In the genomic region with DNA sequence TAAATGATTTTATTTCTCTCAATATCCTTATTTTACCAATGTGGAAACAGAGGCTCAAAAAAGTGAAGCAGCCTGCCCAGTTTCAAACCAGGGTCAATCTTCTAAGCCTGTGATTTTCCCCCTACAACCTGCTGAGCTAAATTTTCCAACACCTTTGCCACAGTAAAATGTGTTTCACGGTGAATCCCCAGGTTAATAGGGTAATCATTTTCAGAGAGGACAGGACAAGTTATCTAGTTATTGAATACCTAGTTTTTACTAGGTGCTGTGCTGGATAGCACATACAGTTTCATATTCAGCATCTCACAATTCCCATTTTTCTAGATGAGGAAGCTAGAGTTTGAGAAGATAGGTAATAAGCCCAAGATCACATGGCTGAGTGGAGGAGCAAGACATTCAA, we compare ENCODE assay signal across 14 cellular contexts.
"Had no signal": no experiment of that assay in that cellular context is flagged by ENCODE, and none has a peak within 500 bp of the region (broad histone marks: within the 10 kb centered on the region; RNA-seq: fewer than 3 reads in every experiment).

No MANE protein-coding gene starts in this region.

- ATAC-seq: esophagus mucosa; left lung; naive thymus-derived CD8-positive, alpha-beta T cell; stimulated activated memory B cell treated with anti-CD40 and anti-IgM and Interleukin-4, amounts not matched to agents 10 μg/mL and 1 μg/mL and 100 μg/mL, for 72 hours had no signal

- H3K9me3 Mint-ChIP-seq: activated B cell treated with CpG ODN at 0.5 μM for 24 hours; activated CD4-positive, alpha-beta T cell treated with anti-CD3 and anti-CD28 coated beads, Interleukin-2, amount 10 ng/mL, durations not matched to agents 7 days and 5 days had no signal

- H3K36me3 Mint-ChIP-seq: activated naive CD8-positive, alpha-beta T cell; memory B cell; naive thymus-derived CD8-positive, alpha-beta T cell; stimulated activated memory B cell treated with anti-CD40 and anti-IgM and Interleukin-4, amounts not matched to agents 10 μg/mL and 1 μg/mL and 100 μg/mL, for 72 hours had no signal

- DNase-seq: activated B cell treated with CpG ODN at 0.5 μM for 24 hours; activated CD4-positive, alpha-beta T cell treated with anti-CD3 and anti-CD28 coated beads, Interleukin-2, amount 10 ng/mL, durations not matched to agents 7 days and 5 days; activated gamma-delta T cell treated with Interleukin-2 at 50 U/mL for 16 hours; amniotic stem cell; dorsolateral prefrontal cortex; left lung; naive thymus-derived CD8-positive, alpha-beta T cell; posterior cingulate gyrus; stimulated activated CD4-positive, alpha-beta T cell treated with anti-CD3 and anti-CD28 coated beads, Interleukin-2, amount 100 ng/mL, for 48 hours; thyroid gland had no signal

- H3K4me3 ChIP-seq: dorsolateral prefrontal cortex, left lung, thyroid gland had no signal

- H3K27me3 Mint-ChIP-seq: activated B cell treated with CpG ODN at 0.5 μM for 24 hours; activated CD4-positive, alpha-beta T cell treated with anti-CD3 and anti-CD28 coated beads, Interleukin-2, amount 10 ng/mL, durations not matched to agents 7 days and 5 days; activated naive CD8-positive, alpha-beta T cell; memory B cell; naive thymus-derived CD8-positive, alpha-beta T cell; stimulated activated memory B cell treated with anti-CD40 and anti-IgM and Interleukin-4, amounts not matched to agents 10 μg/mL and 1 μg/mL and 100 μg/mL, for 72 hours had no signal

- H3K4me1 Mint-ChIP-seq: activated B cell treated with CpG ODN at 0.5 μM for 24 hours; activated CD4-positive, alpha-beta T cell treated with anti-CD3 and anti-CD28 coated beads, Interleukin-2, amount 10 ng/mL, durations not matched to agents 7 days and 5 days; memory B cell; naive thymus-derived CD8-positive, alpha-beta T cell; stimulated activated memory B cell treated with anti-CD40 and anti-IgM and Interleukin-4, amounts not matched to agents 10 μg/mL and 1 μg/mL and 100 μg/mL, for 72 hours had no signal

- H3K4me3 Mint-ChIP-seq: activated B cell treated with CpG ODN at 0.5 μM for 24 hours; activated CD4-positive, alpha-beta T cell treated with anti-CD3 and anti-CD28 coated beads, Interleukin-2, amount 10 ng/mL, durations not matched to agents 7 days and 5 days; activated naive CD8-positive, alpha-beta T cell; memory B cell; naive thymus-derived CD8-positive, alpha-beta T cell; stimulated activated memory B cell treated with anti-CD40 and anti-IgM and Interleukin-4, amounts not matched to agents 10 μg/mL and 1 μg/mL and 100 μg/mL, for 72 hours had no signal

- H3K27ac Mint-ChIP-seq: activated B cell treated with CpG ODN at 0.5 μM for 24 hours; activated CD4-positive, alpha-beta T cell treated with anti-CD3 and anti-CD28 coated beads, Interleukin-2, amount 10 ng/mL, durations not matched to agents 7 days and 5 days; activated naive CD8-positive, alpha-beta T cell; memory B cell; naive thymus-derived CD8-positive, alpha-beta T cell; stimulated activated memory B cell treated with anti-CD40 and anti-IgM and Interleukin-4, amounts not matched to agents 10 μg/mL and 1 μg/mL and 100 μg/mL, for 72 hours had no signal
